9 cellular contexts compared by ENCODE assay signal in the genomic region with DNA sequence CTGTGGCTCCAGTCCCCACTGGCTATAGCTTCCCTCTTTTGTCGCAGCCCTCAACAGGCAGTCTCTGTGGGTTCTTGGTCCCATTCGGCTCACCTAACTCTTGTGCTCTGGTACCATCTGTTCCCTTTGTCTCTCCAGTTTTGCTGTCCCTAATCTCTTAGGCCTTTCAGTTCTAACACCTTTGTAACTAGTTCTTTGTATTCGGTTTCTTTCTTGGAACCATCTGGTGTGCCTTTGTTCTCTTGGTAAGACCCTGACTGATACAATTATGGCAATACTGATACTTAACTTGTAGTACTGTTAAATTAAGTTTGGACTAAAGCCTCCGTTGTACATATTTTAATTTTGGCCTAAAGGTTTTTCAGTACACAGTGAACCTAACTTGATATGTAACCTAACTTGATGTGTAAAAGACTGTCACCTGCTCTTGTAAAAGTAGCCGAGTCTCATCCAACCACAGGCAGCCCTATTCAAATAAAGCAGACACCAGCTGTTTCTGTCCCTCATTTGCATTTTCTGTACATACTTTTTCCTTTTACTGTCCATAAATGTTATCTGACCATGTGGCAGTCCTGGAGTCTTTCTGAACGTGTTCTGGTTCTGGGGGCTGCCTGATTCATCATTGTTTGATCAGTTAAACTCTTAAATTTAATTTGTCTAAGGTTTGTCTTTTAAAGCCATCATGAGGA. TPM values are rescaled to one million over a fixed set of nuclear protein-coding genes. Genes with fewer than 3 reads are reported as not detected.
A peak's percentile ranks its signal among the peaks of the same experiment; 100 is the strongest.
DNase-seq lines count a peak whose midpoint lies in the region; ATAC-seq and TF ChIP-seq lines count a peak whose summit lies in the region.
"Had no signal": no experiment of that assay in that cellular context is flagged by ENCODE, and none has a peak within 500 bp of the region (broad histone marks: within the 10 kb centered on the region; RNA-seq: fewer than 3 reads in every experiment).

No MANE protein-coding gene starts in this region.

- peaks cover 4% of the 10 kb centered on the region for H3K27me3 Mint-ChIP-seq in activated naive CD4-positive, alpha-beta T cell treated with anti-CD3 and anti-CD28 coated beads, Interleukin-2, amount 10 ng/mL, durations not matched to agents 7 days and 5 days
- no peaks in the 10 kb centered on the region for H3K27me3 Mint-ChIP-seq in stimulated activated memory B cell treated with anti-CD40 and anti-IgM and Interleukin-4, amounts not matched to agents 10 μg/mL and 1 μg/mL and 100 μg/mL, for 72 hours

- CTCF ChIA-PET in activated naive CD4-positive, alpha-beta T cell treated with anti-CD3 and anti-CD28 coated beads, Interleukin-2, amount 10 ng/mL, durations not matched to agents 7 days and 5 days (lab: Charles Lee) = no interaction called here

- no peak overlapping the region for H3K4me3 ChIP-seq in right atrium auricular region

- H3K9me3 Mint-ChIP-seq in activated naive CD4-positive, alpha-beta T cell treated with anti-CD3 and anti-CD28 coated beads, Interleukin-2, amount 10 ng/mL, durations not matched to agents 7 days and 5 days = no peaks in the 10 kb centered on the region
- no peaks in the 10 kb centered on the region for H3K9me3 Mint-ChIP-seq in stimulated activated memory B cell treated with anti-CD40 and anti-IgM and Interleukin-4, amounts not matched to agents 10 μg/mL and 1 μg/mL and 100 μg/mL, for 72 hours

- peaks cover 65% of the 10 kb centered on the region for H3K4me1 Mint-ChIP-seq in activated naive CD4-positive, alpha-beta T cell treated with anti-CD3 and anti-CD28 coated beads, Interleukin-2, amount 10 ng/mL, durations not matched to agents 7 days and 5 days
- peaks cover 68% of the 10 kb centered on the region for H3K4me1 Mint-ChIP-seq in stimulated activated memory B cell treated with anti-CD40 and anti-IgM and Interleukin-4, amounts not matched to agents 10 μg/mL and 1 μg/mL and 100 μg/mL, for 72 hours

- no peaks in the 10 kb centered on the region for H3K36me3 ChIP-seq in right atrium auricular region

- H3K27me3 ChIP-seq in right atrium auricular region = no peaks in the 10 kb centered on the region

- peak overlapping the region; percentile 77 for H3K27ac Mint-ChIP-seq in activated naive CD4-positive, alpha-beta T cell treated with anti-CD3 and anti-CD28 coated beads, Interleukin-2, amount 10 ng/mL, durations not matched to agents 7 days and 5 days
- peak overlapping the region; percentile 87 for H3K27ac Mint-ChIP-seq in stimulated activated memory B cell treated with anti-CD40 and anti-IgM and Interleukin-4, amounts not matched to agents 10 μg/mL and 1 μg/mL and 100 μg/mL, for 72 hours

- DNase-seq in activated naive CD4-positive, alpha-beta T cell treated with anti-CD3 and anti-CD28 coated beads, Interleukin-2, amount 10 ng/mL, durations not matched to agents 7 days and 5 days = no peak
- DNase-seq in activated naive CD4-positive, alpha-beta T cell treated with anti-CD3 and anti-CD28 coated beads, Interleukin-2, amount 50 U/mL, for 16 hours = no peak
- DNase-seq in NCI-H524 treated with DMSO at 0.1 percent for 48 hours (lab: John Stamatoyannopoulos, UW) (peak; percentile 94), HuH-7.5 (ENCODE audit: low spot score) (no peak), foreskin melanocyte (no peak), right atrium auricular region (ENCODE audit: low spot score) (no peak)
- DNase-seq: NCI-H1105 had no signal

- H3K27ac ChIP-seq in right atrium auricular region = no peak overlapping the region

- peaks cover 1% of the 10 kb centered on the region for H3K36me3 Mint-ChIP-seq in activated naive CD4-positive, alpha-beta T cell treated with anti-CD3 and anti-CD28 coated beads, Interleukin-2, amount 10 ng/mL, durations not matched to agents 7 days and 5 days
- H3K36me3 Mint-ChIP-seq in stimulated activated memory B cell treated with anti-CD40 and anti-IgM and Interleukin-4, amounts not matched to agents 10 μg/mL and 1 μg/mL and 100 μg/mL, for 72 hours = no peaks in the 10 kb centered on the region

- peaks cover 0 to 7% of the 10 kb centered on the region in 2 donors for H3K4me1 ChIP-seq in right atrium auricular region

- no peaks in the 10 kb centered on the region for H3K9me3 ChIP-seq in right atrium auricular region

- H3K4me3 Mint-ChIP-seq in activated naive CD4-positive, alpha-beta T cell treated with anti-CD3 and anti-CD28 coated beads, Interleukin-2, amount 10 ng/mL, durations not matched to agents 7 days and 5 days = no peak overlapping the region
- H3K4me3 Mint-ChIP-seq in stimulated activated memory B cell treated with anti-CD40 and anti-IgM and Interleukin-4, amounts not matched to agents 10 μg/mL and 1 μg/mL and 100 μg/mL, for 72 hours = peak overlapping the region; percentile 45

- TF ChIP-seq CTCF in right atrium auricular region (IDR thresholded peaks at IDR 0.05) = no peak

- ATAC-seq in HG02840 (IDR thresholded peaks at IDR 0.05; ENCODE audit: low FRiP score, unreplicated experiment) = peak; percentile 45
- ATAC-seq in stimulated activated memory B cell treated with anti-CD40 and anti-IgM and Interleukin-4, amounts not matched to agents 10 μg/mL and 1 μg/mL and 100 μg/mL, for 72 hours = peak; percentile 53

RNA-seq across cellular contexts. Expression of a gene that starts 4.8 kb away (rescaled TPM):
- total RNA-seq in right atrium auricular region = 10 to 100 TPM; 21.8 to 43.7 TPM

RNA-seq across cellular contexts. Expression of a gene that starts 7.3 kb away (rescaled TPM):
- 10 to 100 TPM; 13.8 to 16.8 TPM for total RNA-seq in right atrium auricular region
